ENCODE assay signal across 1 cellular context in the genomic region with DNA sequence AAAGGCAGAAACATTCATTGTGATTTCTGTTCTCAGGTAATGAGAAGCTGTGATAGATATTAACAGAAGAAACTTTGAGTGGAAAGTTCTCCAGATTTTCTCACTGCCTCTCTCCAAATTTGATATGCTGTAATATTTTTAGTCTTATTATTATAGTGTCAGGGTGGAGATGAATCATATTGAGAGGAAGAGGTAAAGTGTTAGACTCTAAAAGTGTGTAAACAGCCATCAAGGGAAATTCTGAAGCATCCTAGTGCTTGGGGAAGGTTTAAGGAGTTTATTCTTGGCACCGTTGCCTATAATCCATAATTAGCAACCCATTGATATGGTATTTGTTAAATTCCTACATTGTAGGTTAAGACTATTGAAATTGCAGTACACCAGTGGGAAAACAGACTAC.
TF ChIP-seq lines count a peak whose summit lies in the region.

No MANE protein-coding gene starts in this region.

TF ChIP-seq in K562, 482 proteins besides CTCF, POLR2A, EP300 and RAD21:
- TF ChIP-seq CREBBP (IDR thresholded peaks at IDR 0.05; ENCODE audit: low read depth, low read length), result no peak
- TF ChIP-seq SPI1 (IDR thresholded peaks at IDR 0.05; ENCODE audit: borderline replicate concordance, low read depth, low read length), result no peak
- TF ChIP-seq, protein P1, sequence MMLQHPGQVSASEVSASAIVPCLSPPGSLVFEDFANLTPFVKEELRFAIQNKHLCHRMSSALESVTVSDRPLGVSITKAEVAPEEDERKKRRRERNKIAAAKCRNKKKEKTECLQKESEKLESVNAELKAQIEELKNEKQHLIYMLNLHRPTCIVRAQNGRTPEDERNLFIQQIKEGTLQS (IDR thresholded peaks at IDR 0.05), result no peak
- TF ChIP-seq, protein P1 (CRISPR knock-in tag; conservative IDR thresholded peaks at IDR 0.05), result no peak
- TF ChIP-seq, protein P2, sequence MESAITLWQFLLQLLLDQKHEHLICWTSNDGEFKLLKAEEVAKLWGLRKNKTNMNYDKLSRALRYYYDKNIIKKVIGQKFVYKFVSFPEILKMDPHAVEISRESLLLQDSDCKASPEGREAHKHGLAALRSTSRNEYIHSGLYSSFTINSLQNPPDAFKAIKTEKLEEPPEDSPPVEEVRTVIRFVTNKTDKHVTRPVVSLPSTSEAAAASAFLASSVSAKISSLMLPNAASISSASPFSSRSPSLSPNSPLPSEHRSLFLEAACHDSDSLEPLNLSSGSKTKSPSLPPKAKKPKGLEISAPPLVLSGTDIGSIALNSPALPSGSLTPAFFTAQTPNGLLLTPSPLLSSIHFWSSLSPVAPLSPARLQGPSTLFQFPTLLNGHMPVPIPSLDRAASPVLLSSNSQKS (CRISPR knock-in tag; IDR thresholded peaks at IDR 0.05), result no peak
- TF ChIP-seq HMGN3 (IDR thresholded peaks at IDR 0.05; ENCODE audit: borderline replicate concordance, extremely low read depth, insufficient read length, low read depth, low read length), result no peak
- no peak for TF ChIP-seq SLC30A9 (CRISPR knock-in tag; IDR thresholded peaks at IDR 0.05)
